21 cellular contexts compared by ENCODE assay signal in the genomic region with DNA sequence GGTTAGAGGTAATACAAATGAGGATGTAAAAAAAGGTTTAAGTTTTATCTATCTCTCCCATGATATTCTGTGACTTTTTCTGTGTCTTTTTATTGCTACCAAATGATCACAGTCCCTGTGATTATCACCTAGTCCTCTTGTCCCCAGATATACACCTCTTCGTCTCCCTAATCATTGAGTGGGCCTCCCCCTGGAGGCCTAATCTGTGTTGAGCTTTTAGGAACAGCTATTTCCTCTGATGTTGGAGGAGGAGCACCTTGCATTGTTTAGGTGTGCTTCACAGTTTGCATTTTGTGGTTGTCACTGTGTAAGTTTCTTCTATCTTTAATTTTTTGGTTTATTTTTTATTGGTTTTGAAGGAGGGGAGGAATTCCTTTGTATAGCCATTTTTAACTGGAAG. TPM values are rescaled to one million over a fixed set of nuclear protein-coding genes. Genes with fewer than 3 reads are reported as not detected.
"Had no signal": no experiment of that assay in that cellular context is flagged by ENCODE, and none has a peak within 500 bp of the region (broad histone marks: within the 10 kb centered on the region; RNA-seq: fewer than 3 reads in every experiment).

No MANE protein-coding gene starts in this region.

- H3K9me3 ChIP-seq: prostate gland, suprapubic skin, transverse colon, uterus had no signal

- ATAC-seq: activated CD4-positive, alpha-beta T cell treated with anti-CD3 and anti-CD28 coated beads for 36 hours; activated naive CD4-positive, alpha-beta T cell treated with anti-CD3 and anti-CD28 coated beads, Interleukin-2, amount 50 U/mL, for 72 hours; esophagus mucosa; left lobe of liver; right cardiac atrium had no signal

- FAIRE-seq: bronchial epithelial cell had no signal

- H3K4me1 ChIP-seq: prostate gland, suprapubic skin, transverse colon, uterus had no signal

- H3K36me3 ChIP-seq: prostate gland, suprapubic skin, transverse colon, uterus had no signal

- DNase-seq: activated CD4-positive, alpha-beta T cell treated with anti-CD3 and anti-CD28 coated beads for 36 hours; activated CD4-positive, alpha-beta T cell treated with anti-CD3 and anti-CD28 coated beads, Interleukin-2, amount 50 U/mL, for 48 hours; activated gamma-delta T cell treated with Interleukin-2 at 50 U/mL for 16 hours; cerebellar nuclear complex; cortex of kidney; naive B cell; right cardiac atrium; stimulated activated CD4-positive, alpha-beta T cell treated with anti-CD3 and anti-CD28 coated beads, Interleukin-15, amount 100 ng/mL, for 24 hours; stimulated activated CD4-positive, alpha-beta T cell treated with anti-CD3 and anti-CD28 coated beads, Interleukin-2, amount 100 ng/mL, for 48 hours; transverse colon; uterus had no signal

- H3K4me3 ChIP-seq: prostate gland, skin epidermis, suprapubic skin, transverse colon, uterus had no signal

- H3K27me3 ChIP-seq: suprapubic skin, transverse colon, uterus had no signal

- H3K27ac ChIP-seq: prostate gland, skin epidermis, suprapubic skin, transverse colon, uterus had no signal

RNA-seq across cellular contexts. Expression of gene CCDC85A, which starts 33.3 kb away (rescaled TPM):
- total RNA-seq: activated CD4-positive, alpha-beta T cell treated with anti-CD3 and anti-CD28 coated beads for 36 hours; activated naive CD4-positive, alpha-beta T cell treated with anti-CD3 and anti-CD28 coated beads, Interleukin-2, amount 50 U/mL, for 72 hours; activated T-helper 1 cell treated with anti-CD3 and anti-CD28 coated beads, Interleukin-12 subunit alpha, Interleukin-12 subunit beta, Interleukin-2, Interleukin-4 antibody, amounts not matched to agents 30 ng/mL and 10 ng/mL and 1 ng/mL, durations not matched to agents 14 hours and 24 hours and 36 hours; bronchial epithelial cell; T-helper 2 cell treated with Interferon-gamma antibody and Interleukin-4, amounts not matched to agents 100 ng/mL and 5 ng/mL, for 36 hours had no signal
- polyA plus RNA-seq: keratinocyte had no signal
